8 cellular contexts compared by ENCODE assay signal in genomic region chr7:102272075-102272916, GRCh38. TPM values are rescaled to one million over a fixed set of nuclear protein-coding genes. Genes with fewer than 3 reads are reported as not detected.
DNase-seq lines count a peak whose midpoint lies in the region; ATAC-seq and TF ChIP-seq lines count a peak whose summit lies in the region.

No MANE protein-coding gene starts in this region.

- H3K9me3 Mint-ChIP-seq in nephron progenitor cell: no peaks in the 10 kb centered on the region

- peaks cover 18% of the 10 kb centered on the region for H3K4me1 Mint-ChIP-seq in nephron progenitor cell

- DNase-seq in COLO829 (ENCODE audit: low spot score) (peak; percentile 94), HFF-Myc (ENCODE audit: extremely low read depth, low read depth) (no peak), PC-3 (peak; percentile 76), fibroblast of gingiva (ENCODE audit: low read depth) (peak; percentile 68), nephron progenitor cell (peak; percentile 89)
- peak; percentile 84 to 86 for DNase-seq in activated T-cell treated with anti-CD3 and anti-CD28 coated beads, Interleukin-2, amount 50 U/mL, for 48 hours
- peak; percentile 64 for DNase-seq in stimulated activated naive CD4-positive, alpha-beta T cell treated with Interleukin-2 at 50 U/mL for 16 hours (lab: John Stamatoyannopoulos, UW)

- no peak overlapping the region for H3K9ac ChIP-seq in PC-3 (ENCODE audit: low read length)

- no peaks in the 10 kb centered on the region for H3K36me3 Mint-ChIP-seq in nephron progenitor cell (ENCODE audit: low read depth)

- H3K27me3 ChIP-seq in PC-3 (ENCODE audit: low read length): no peaks in the 10 kb centered on the region

- peaks cover 4% of the 10 kb centered on the region for H3K27me3 Mint-ChIP-seq in nephron progenitor cell (ENCODE audit: low read depth, poor library complexity)

- H3K27ac ChIP-seq in PC-3 (ENCODE audit: low read length): no peak overlapping the region

- H3K9me3 ChIP-seq in PC-3 (ENCODE audit: low read length): no peaks in the 10 kb centered on the region

- H2AFZ ChIP-seq in PC-3 (ENCODE audit: low read length): no peak overlapping the region

- CTCF ChIA-PET in PC-3 (lab: Charles Lee): no interaction called here

- H3K9me2 ChIP-seq in PC-3 (replicated peaks; ENCODE audit: low read length): no peaks in the 10 kb centered on the region

- H3K4me2 ChIP-seq in PC-3 (ENCODE audit: low read length): no peak overlapping the region

- no peaks in the 10 kb centered on the region for H3F3A ChIP-seq in PC-3 (ENCODE audit: low read length, unreplicated experiment)

- ATAC-seq in PC-3 (peak; percentile 92), GM21529 (IDR thresholded peaks at IDR 0.05; ENCODE audit: unreplicated experiment) (no peak)

- no peaks in the 10 kb centered on the region for H3K79me2 ChIP-seq in PC-3 (ENCODE audit: low read length)

- BruUV-seq in PC-3 (replicated peaks; lab: Mats Ljungman, UMichigan): no TSS peak

- TF ChIP-seq CTCF in HFF-Myc (IDR thresholded peaks at IDR 0.05; ENCODE audit: low read depth, low read length, missing control alignments) (peak; percentile 94), PC-3 (conservative IDR thresholded peaks at IDR 0.05; ENCODE audit: low read depth, low read length) (peak; percentile 94), nephron progenitor cell (IDR thresholded peaks at IDR 0.05) (peak; percentile 93)

- H3K27ac Mint-ChIP-seq in nephron progenitor cell: peak overlapping the region; percentile 12

- no peak overlapping the region for H3K4me3 ChIP-seq in HFF-Myc (replicated peaks; ENCODE audit: low read depth, low read length)
- no peak overlapping the region for H3K4me3 ChIP-seq in PC-3 (ENCODE audit: low read length)

- intact Hi-C loops in PC-3 (cut with micrococcal nuclease): loop anchor here (1.0 to 5.0 kb wide), 3 partner anchors 583 to 729 kb away; no protein-coding TSS in a partner anchor

- no peaks in the 10 kb centered on the region for H3K4me1 ChIP-seq in PC-3 (ENCODE audit: insufficient read depth, low read length)

- no peaks in the 10 kb centered on the region for H4K20me1 ChIP-seq in PC-3 (ENCODE audit: low read length)

- H3K4me3 Mint-ChIP-seq in nephron progenitor cell: no peak overlapping the region

- POLR2A ChIA-PET in PC-3 (lab: Charles Lee; ENCODE audit: unreplicated experiment): no interaction called here

- H3K36me3 ChIP-seq in PC-3 (ENCODE audit: low read depth, low read length): no peaks in the 10 kb centered on the region

RNA-seq across cellular contexts. Expression of gene SH2B2, which starts 14.4 kb away (rescaled TPM):
- 8.8 and 10.7 TPM in 2 replicates for total RNA-seq in PC-3 (2014; rRNA removed)
